9 cellular contexts compared by ENCODE assay signal in the genomic region with DNA sequence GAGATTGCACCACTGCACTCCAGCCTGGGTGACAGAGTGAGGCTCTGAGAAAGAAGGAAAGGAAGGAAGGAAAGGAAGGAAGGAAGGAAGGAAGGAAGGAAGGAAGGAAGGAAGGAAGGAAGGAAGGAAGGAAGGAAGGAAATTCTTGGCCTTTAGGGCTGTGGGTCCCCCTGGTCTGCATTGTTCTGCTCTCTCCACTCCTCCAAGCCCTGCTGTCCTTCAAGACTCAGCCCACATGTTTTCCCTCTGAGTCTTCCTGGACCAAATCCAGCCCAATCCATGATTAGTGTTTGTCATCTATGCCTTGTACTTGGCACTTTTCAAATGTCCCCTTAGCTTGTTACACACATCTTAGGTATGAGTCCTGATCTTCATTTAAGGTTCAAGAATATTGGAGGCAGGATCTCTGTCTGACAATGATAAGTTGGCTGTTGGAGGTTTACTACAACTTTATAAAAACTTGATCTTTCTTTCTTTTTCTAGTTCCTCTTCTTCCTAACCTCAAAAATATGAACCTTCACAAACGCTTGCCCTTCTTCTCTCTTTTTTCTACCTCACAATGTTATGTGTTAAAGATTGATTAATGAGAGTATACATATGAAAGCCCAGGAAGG. TPM values are rescaled to one million over a fixed set of nuclear protein-coding genes. Genes with fewer than 3 reads are reported as not detected.
A peak's percentile ranks its signal among the peaks of the same experiment; 100 is the strongest.
DNase-seq lines count a peak whose midpoint lies in the region; ATAC-seq and TF ChIP-seq lines count a peak whose summit lies in the region.
"Had no signal": no experiment of that assay in that cellular context is flagged by ENCODE, and none has a peak within 500 bp of the region (broad histone marks: within the 10 kb centered on the region; RNA-seq: fewer than 3 reads in every experiment).

No MANE protein-coding gene starts in this region.

- no peak overlapping the region for H3K4me3 Mint-ChIP-seq in endodermal cell

- H3K27ac Mint-ChIP-seq in endodermal cell, result no peak overlapping the region

- WGBS in endodermal cell (ENCODE audit: insufficient coverage in 1 of 2, insufficient read length in 1 of 2), 2 experiments, result 100% methylated on average over 1 of the region's 1 CpG; no CpG with 5 or more reads in 1 of the 2 experiments

- no peak overlapping the region for H3K9ac ChIP-seq in endodermal cell (ENCODE audit: extremely low read depth, low read length, poor library complexity, severe bottlenecking)

- H3K36me3 ChIP-seq in endodermal cell (ENCODE audit: control insufficient read depth, insufficient read depth, low read length), result no peaks in the 10 kb centered on the region

- H3K9me3 ChIP-seq in endodermal cell (ENCODE audit: control insufficient read depth, low read length), result no peaks in the 10 kb centered on the region

- H3K4me3 ChIP-seq in endodermal cell (ENCODE audit: low read length), result no peak overlapping the region

- ATAC-seq in GM21529 (IDR thresholded peaks at IDR 0.05; ENCODE audit: unreplicated experiment) (peak; percentile 34), GM21737 (IDR thresholded peaks at IDR 0.05; ENCODE audit: unreplicated experiment) (no peak)

- H3K27ac ChIP-seq in endodermal cell (ENCODE audit: low read depth, low read length), result no peak overlapping the region

- no peaks in the 10 kb centered on the region for H3K36me3 Mint-ChIP-seq in endodermal cell (ENCODE audit: low read depth)

- H3K27me3 ChIP-seq in endodermal cell (ENCODE audit: control insufficient read depth, insufficient read depth, low read length, poor library complexity, severe bottlenecking), result no peaks in the 10 kb centered on the region

- H3K27me3 Mint-ChIP-seq in endodermal cell (ENCODE audit: insufficient read depth), result peaks cover 3% of the 10 kb centered on the region

- no peaks in the 10 kb centered on the region for H3K9me3 Mint-ChIP-seq in endodermal cell

- TF ChIP-seq CTCF in GM13976 (IDR thresholded peaks at IDR 0.05; ENCODE audit: borderline replicate concordance, control extremely low read depth, extremely low read depth, insufficient read depth, missing control alignments), result no peak
- TF ChIP-seq CTCF in endodermal cell (conservative IDR thresholded peaks at IDR 0.05), result no peak

- H3K4me1 Mint-ChIP-seq in endodermal cell, result no peaks in the 10 kb centered on the region

- no peaks in the 10 kb centered on the region for H3K4me1 ChIP-seq in endodermal cell (ENCODE audit: control insufficient read depth, insufficient read depth, low read length)

- DNase-seq in GM13976 (ENCODE audit: low spot score) (peak; percentile 14), Kasumi-1 (lab: John Stamatoyannopoulos, UW) (peak; percentile 26 to 37), fibroblast of gingiva (ENCODE audit: low read depth) (peak; percentile 43), endodermal cell (no peak), Ammon's horn (ENCODE audit: low spot score) (no peak)
- DNase-seq in activated CD4-positive, alpha-beta T cell treated with anti-CD3 and anti-CD28 coated beads for 48 hours, result no peak
- DNase-seq: central memory CD4-positive, alpha-beta T cell had no signal

- in situ Hi-C loops in GM13976 (cut with MboI; ENCODE audit: low sequenced_read_pairs, unreplicated experiment), result no loop called here

RNA-seq across cellular contexts. Expression of a gene that starts 48.9 kb away (rescaled TPM):
- 10 to 100 TPM; 42.4 to 62.1 TPM for total RNA-seq in endodermal cell
- 24.9 TPM for polyA plus RNA-seq in endodermal cell (2013, experiment 1 of 2)
- polyA plus RNA-seq in endodermal cell (2013, experiment 2 of 2), result 22.4 TPM

Comparison
In these comparisons a context has a peak if more than half of its experiments do, and no peak if none do; other contexts are left out.
1. DNase-seq: peak in GM13976 (single experiment), Kasumi-1 (2 of 2) and fibroblast of gingiva (single experiment); none in endodermal cell (single experiment), Ammon's horn (single experiment) and activated CD4-positive, alpha-beta T cell treated with anti-CD3 and anti-CD28 coated beads for 48 hours (single experiment).